In the genomic region with DNA sequence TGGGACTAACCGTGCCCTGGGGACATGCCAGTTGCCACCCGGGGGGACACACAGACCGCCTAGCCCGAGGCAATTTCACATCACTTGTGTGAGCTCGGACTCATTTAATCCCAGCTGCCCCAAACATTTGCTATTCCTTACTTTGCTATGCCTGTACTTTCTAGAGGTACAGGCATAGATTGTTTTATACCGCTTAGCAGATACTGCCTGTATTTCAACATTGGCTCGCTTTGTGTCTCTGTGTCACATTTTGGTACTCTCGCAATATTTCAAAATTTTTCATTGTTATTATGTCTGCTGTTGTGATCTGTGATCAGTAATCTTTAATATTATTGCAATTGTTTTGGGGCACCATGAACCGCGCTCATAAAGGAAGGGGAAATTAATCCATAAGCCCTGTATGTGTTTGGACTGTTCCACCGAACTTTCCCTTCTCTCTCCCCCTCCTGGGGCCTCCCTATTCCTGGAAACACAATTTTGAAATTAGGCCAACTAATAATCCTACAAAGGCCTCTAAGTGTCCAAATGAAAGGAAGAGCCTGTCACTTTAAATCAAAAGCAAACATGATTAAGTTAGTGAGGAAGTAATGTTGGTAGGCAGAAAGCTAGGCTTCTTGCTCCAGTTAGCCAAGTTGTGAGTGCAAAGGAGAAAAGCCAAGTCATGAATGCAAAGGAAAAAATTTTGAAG, we compare ENCODE assay signal across 8 cellular contexts.
A peak's percentile ranks its signal among the peaks of the same experiment; 100 is the strongest.
DNase-seq lines count a peak whose midpoint lies in the region; ATAC-seq and TF ChIP-seq lines count a peak whose summit lies in the region.

No MANE protein-coding gene starts in this region.

- H3K27ac ChIP-seq in coronary artery (peak overlapping the region; percentile 55 to 92), mucosa of rectum (ENCODE audit: low read depth in 2 of 2, low read length in 2 of 2) (peak overlapping the region; percentile 94 to 96)

- no peaks in the 10 kb centered on the region for H3K27me3 ChIP-seq in mucosa of rectum (ENCODE audit: control insufficient read depth in 2 of 2, insufficient read depth in 2 of 2, low read length in 2 of 2)

- H3K9me3 ChIP-seq in mucosa of rectum (ENCODE audit: control insufficient read depth in 2 of 2, low read length in 2 of 2) = no peaks in the 10 kb centered on the region

- H3K4me1 ChIP-seq in mucosa of rectum (ENCODE audit: control insufficient read depth in 2 of 2, insufficient read depth in 2 of 2, low read length in 2 of 2) = peaks cover 22 to 42% of the 10 kb centered on the region in 2 donors

- H3K4me3 ChIP-seq in GM08714 (ENCODE audit: low read length) (peak overlapping the region; percentile 78), coronary artery (peak overlapping the region; percentile 90), mucosa of rectum (ENCODE audit: low read length in 2 of 2) (peak overlapping the region; percentile 84 to 97)

- no peak for TF ChIP-seq CTCF in coronary artery (IDR thresholded peaks at IDR 0.05)

- DNase-seq in NOMO-1 treated with dmso at 0.1 percent for 144 hours (lab: John Stamatoyannopoulos, UW; ENCODE audit: unreplicated experiment) (peak; percentile 23), coronary artery (ENCODE audit: low spot score) (no peak), UCSD-AML1 (lab: John Stamatoyannopoulos, UW; ENCODE audit: unreplicated experiment) (no peak), NCI-H1930 (lab: John Stamatoyannopoulos, UW) (no peak), T-helper 9 cell (no peak)

- ATAC-seq in HG03095 (IDR thresholded peaks at IDR 0.05; ENCODE audit: unreplicated experiment) = no peak

- H3K9ac ChIP-seq in mucosa of rectum (ENCODE audit: low read depth in 1 of 2, low read length in 2 of 2) = peak overlapping the region; percentile 86 to 93

- H3K36me3 ChIP-seq in mucosa of rectum (ENCODE audit: control insufficient read depth in 2 of 2, insufficient read depth in 2 of 2, low read length in 2 of 2) = peaks cover 4 to 5% of the 10 kb centered on the region in 2 donors
